Comparison of ENCODE assay signal across 1 cellular context in genomic region chr16:57683599-57684545, GRCh38.
TF ChIP-seq lines count a peak whose summit lies in the region.

No MANE protein-coding gene starts in this region.

TF ChIP-seq in K562, 482 proteins besides CTCF, POLR2A, EP300 and RAD21:
- TF ChIP-seq FOXM1 (IDR thresholded peaks at IDR 0.05; ENCODE audit: low read depth) (no peak), FOXM1 (CRISPR knock-in tag; IDR thresholded peaks at IDR 0.05; ENCODE audit: low read depth) (no peak), ZBTB17 (CRISPR knock-in tag; IDR thresholded peaks at IDR 0.05) (no peak), ARHGAP35 (IDR thresholded peaks at IDR 0.05; ENCODE audit: partially characterized antibody) (no peak), CBX8 (IDR thresholded peaks at IDR 0.05; ENCODE audit: borderline replicate concordance, extremely low read depth, low read depth, low read length, poor library complexity, severe bottlenecking) (no peak), ZNF165 (CRISPR knock-in tag; IDR thresholded peaks at IDR 0.05; ENCODE audit: borderline replicate concordance) (no peak)
